Comparison of ENCODE assay signal across 18 cellular contexts in the genomic region with DNA sequence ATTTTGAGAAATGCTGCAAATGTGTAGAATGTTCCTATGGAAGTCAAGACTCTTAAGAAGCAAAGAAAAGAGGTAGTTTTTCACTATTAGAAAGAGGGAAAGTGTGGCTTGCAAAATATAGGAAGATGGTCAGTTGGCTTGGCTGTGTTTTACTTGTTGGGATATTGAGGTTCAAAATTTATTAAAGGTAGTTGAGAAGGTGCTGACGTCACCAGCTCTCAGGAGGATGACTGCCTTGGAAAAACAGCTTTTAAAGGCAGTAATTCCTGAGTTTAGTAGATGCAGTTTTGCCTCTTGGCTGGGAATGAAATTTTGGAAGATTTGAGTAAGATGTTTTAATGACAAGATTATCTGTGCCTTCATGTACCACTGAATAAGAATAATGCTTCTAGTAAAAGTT. TPM values are rescaled to one million over a fixed set of nuclear protein-coding genes. Genes with fewer than 3 reads are reported as not detected.
DNase-seq lines count a peak whose midpoint lies in the region; ATAC-seq and TF ChIP-seq lines count a peak whose summit lies in the region.
"Had no signal": no experiment of that assay in that cellular context is flagged by ENCODE, and none has a peak within 500 bp of the region (broad histone marks: within the 10 kb centered on the region; RNA-seq: fewer than 3 reads in every experiment).

No MANE protein-coding gene starts in this region.

- TF ChIP-seq CTCF in HL-60 (IDR thresholded peaks at IDR 0.05; ENCODE audit: insufficient read depth, low read length), result no peak
- no peak for TF ChIP-seq CTCF in endothelial cell (IDR thresholded peaks at IDR 0.05; ENCODE audit: unreplicated experiment)
- no peak for TF ChIP-seq CTCF in neutrophil (IDR thresholded peaks at IDR 0.05)

- H3K27ac Mint-ChIP-seq in activated CD8-positive, alpha-beta memory T cell treated with anti-CD3 and anti-CD28 coated beads, Interleukin-2, amount 10 ng/mL, durations not matched to agents 7 days and 5 days, result peak overlapping the region; percentile 83
- peak overlapping the region; percentile 72 for H3K27ac Mint-ChIP-seq in endothelial cell (ENCODE audit: unreplicated experiment)
- no peak overlapping the region for H3K27ac Mint-ChIP-seq in activated CD4-positive, alpha-beta memory T cell treated with anti-CD3 and anti-CD28 coated beads, Interleukin-2, amount 10 ng/mL, durations not matched to agents 7 days and 5 days
- H3K27ac Mint-ChIP-seq: CD4-positive, alpha-beta T cell; H9; HFFc6 had no signal

- no peaks in the 10 kb centered on the region for H3K9me3 Mint-ChIP-seq in activated CD8-positive, alpha-beta memory T cell treated with anti-CD3 and anti-CD28 coated beads, Interleukin-2, amount 10 ng/mL, durations not matched to agents 7 days and 5 days (ENCODE audit: low read depth)
- H3K9me3 Mint-ChIP-seq in endothelial cell (ENCODE audit: unreplicated experiment), result no peaks in the 10 kb centered on the region
- H3K9me3 Mint-ChIP-seq in activated CD4-positive, alpha-beta memory T cell treated with anti-CD3 and anti-CD28 coated beads, Interleukin-2, amount 10 ng/mL, durations not matched to agents 7 days and 5 days, result peaks cover 3% of the 10 kb centered on the region
- H3K9me3 Mint-ChIP-seq: CD4-positive, alpha-beta T cell; H9; HFFc6 had no signal

- H3K27ac ChIP-seq in HL-60 (replicated peaks) (peak overlapping the region; percentile 64), neutrophil (peak overlapping the region; percentile 57)

- H3K27me3 ChIP-seq in HL-60 (ENCODE audit: insufficient read depth, poor library complexity, severe bottlenecking) (no peaks in the 10 kb centered on the region), neutrophil (no peaks in the 10 kb centered on the region)

- POLR2A ChIA-PET in activated CD4-positive, alpha-beta memory T cell treated with anti-CD3 and anti-CD28 coated beads, Interleukin-2, amount 10 ng/mL, durations not matched to agents 7 days and 5 days (lab: Charles Lee), result no interaction called here

- no peaks in the 10 kb centered on the region for H3K9me3 ChIP-seq in neutrophil

- peaks cover 7% of the 10 kb centered on the region for H3K36me3 Mint-ChIP-seq in activated CD8-positive, alpha-beta memory T cell treated with anti-CD3 and anti-CD28 coated beads, Interleukin-2, amount 10 ng/mL, durations not matched to agents 7 days and 5 days
- H3K36me3 Mint-ChIP-seq in endothelial cell (ENCODE audit: low read depth, unreplicated experiment), result no peaks in the 10 kb centered on the region
- H3K36me3 Mint-ChIP-seq in activated CD4-positive, alpha-beta memory T cell treated with anti-CD3 and anti-CD28 coated beads, Interleukin-2, amount 10 ng/mL, durations not matched to agents 7 days and 5 days (ENCODE audit: low read depth), result peaks cover 5% of the 10 kb centered on the region

- no peak overlapping the region for H3K4me3 Mint-ChIP-seq in activated CD8-positive, alpha-beta memory T cell treated with anti-CD3 and anti-CD28 coated beads, Interleukin-2, amount 10 ng/mL, durations not matched to agents 7 days and 5 days
- H3K4me3 Mint-ChIP-seq in endothelial cell (ENCODE audit: unreplicated experiment), result no peak overlapping the region
- H3K4me3 Mint-ChIP-seq in activated CD4-positive, alpha-beta memory T cell treated with anti-CD3 and anti-CD28 coated beads, Interleukin-2, amount 10 ng/mL, durations not matched to agents 7 days and 5 days, result no peak overlapping the region
- H3K4me3 Mint-ChIP-seq: CD4-positive, alpha-beta T cell; H9; HFFc6 had no signal

- H3K4me1 ChIP-seq in neutrophil (ENCODE audit: control insufficient read depth in 1 of 2, insufficient read depth in 1 of 2, low read depth in 1 of 2, low read length in 1 of 2), result peaks cover 13 to 18% of the 10 kb centered on the region in 2 experiments

- CTCF ChIA-PET in activated CD8-positive, alpha-beta memory T cell treated with anti-CD3 and anti-CD28 coated beads, Interleukin-2, amount 10 ng/mL, durations not matched to agents 7 days and 5 days (lab: Charles Lee), result interaction anchor here (1.3 to 3.6 kb wide), 2 partner anchors 13 to 26 kb away, joined by 4 to 20 read pairs; no protein-coding TSS in a partner anchor
- CTCF ChIA-PET in activated CD4-positive, alpha-beta memory T cell treated with anti-CD3 and anti-CD28 coated beads, Interleukin-2, amount 10 ng/mL, durations not matched to agents 7 days and 5 days (lab: Charles Lee), result interaction anchor here (1.0 to 1.3 kb wide), 2 partner anchors 26 to 38 kb away, joined by 3 to 5 read pairs; no protein-coding TSS in a partner anchor

- no peak for ATAC-seq in activated CD8-positive, alpha-beta memory T cell treated with anti-CD3 and anti-CD28 coated beads, Interleukin-2, amount 10 ng/mL, durations not matched to agents 7 days and 5 days
- ATAC-seq: GM12878 had no signal

- peaks cover 26% of the 10 kb centered on the region for H3K4me1 Mint-ChIP-seq in activated CD8-positive, alpha-beta memory T cell treated with anti-CD3 and anti-CD28 coated beads, Interleukin-2, amount 10 ng/mL, durations not matched to agents 7 days and 5 days
- H3K4me1 Mint-ChIP-seq in endothelial cell (ENCODE audit: unreplicated experiment), result peaks cover 30% of the 10 kb centered on the region
- peaks cover 27% of the 10 kb centered on the region for H3K4me1 Mint-ChIP-seq in activated CD4-positive, alpha-beta memory T cell treated with anti-CD3 and anti-CD28 coated beads, Interleukin-2, amount 10 ng/mL, durations not matched to agents 7 days and 5 days
- H3K4me1 Mint-ChIP-seq: H9 had no signal

- no peaks in the 10 kb centered on the region for H3K36me3 ChIP-seq in neutrophil

- DNase-seq in activated CD8-positive, alpha-beta memory T cell treated with anti-CD3 and anti-CD28 coated beads, Interleukin-2, amount 10 ng/mL, durations not matched to agents 7 days and 5 days, result no peak
- no peak for DNase-seq in activated CD8-positive, alpha-beta memory T cell treated with anti-CD3 and anti-CD28 coated beads, Interleukin-2, amount 50 U/mL, for 4 hours
- DNase-seq in HL-60 (ENCODE audit: low read depth in 1 of 2, low spot score in 1 of 2) (no peak), endothelial cell (ENCODE audit: low spot score) (no peak), amygdala (lab: John Stamatoyannopoulos, UW) (no peak), NCI-H2196 (lab: John Stamatoyannopoulos, UW; ENCODE audit: unreplicated experiment) (no peak)
- no peak for DNase-seq in activated CD4-positive, alpha-beta memory T cell treated with anti-CD3 and anti-CD28 coated beads, Interleukin-2, amount 10 ng/mL, durations not matched to agents 7 days and 5 days
- DNase-seq: 8988T, C1 segment of cervical spinal cord, Calu3, DMS 273 treated with DMSO at 0.1 percent for 48 hours, GOT3, H9, HFFc6 had no signal

- H3K27me3 Mint-ChIP-seq in activated CD8-positive, alpha-beta memory T cell treated with anti-CD3 and anti-CD28 coated beads, Interleukin-2, amount 10 ng/mL, durations not matched to agents 7 days and 5 days, result peaks cover 14% of the 10 kb centered on the region
- H3K27me3 Mint-ChIP-seq in endothelial cell (ENCODE audit: unreplicated experiment), result no peaks in the 10 kb centered on the region
- H3K27me3 Mint-ChIP-seq in activated CD4-positive, alpha-beta memory T cell treated with anti-CD3 and anti-CD28 coated beads, Interleukin-2, amount 10 ng/mL, durations not matched to agents 7 days and 5 days, result peaks cover 5% of the 10 kb centered on the region
- H3K27me3 Mint-ChIP-seq: CD4-positive, alpha-beta T cell had no signal

- H3K4me3 ChIP-seq in HL-60 (replicated peaks; ENCODE audit: insufficient read depth, low read length) (no peak overlapping the region), neutrophil (ENCODE audit: low read depth in 1 of 2, low read length in 1 of 2) (no peak overlapping the region)
- H3K4me3 ChIP-seq: GM12878 had no signal

RNA-seq across cellular contexts. Expression of a gene that starts 0.3 kb away (rescaled TPM):
- not detected for total RNA-seq in activated CD8-positive, alpha-beta memory T cell treated with anti-CD3 and anti-CD28 coated beads, Interleukin-2, amount 10 ng/mL, durations not matched to agents 7 days and 5 days
- not detected for total RNA-seq in endothelial cell (ENCODE audit: unreplicated experiment)
- total RNA-seq in activated CD4-positive, alpha-beta memory T cell treated with anti-CD3 and anti-CD28 coated beads, Interleukin-2, amount 10 ng/mL, durations not matched to agents 7 days and 5 days, result not detected
- total RNA-seq: Calu3; CD4-positive, alpha-beta T cell; Daoy; GM12878; H9; HFFc6 had no signal

RNA-seq across cellular contexts. Expression of a gene that starts 8.3 kb away (rescaled TPM):
- not detected for total RNA-seq in activated CD8-positive, alpha-beta memory T cell treated with anti-CD3 and anti-CD28 coated beads, Interleukin-2, amount 10 ng/mL, durations not matched to agents 7 days and 5 days
- not detected for total RNA-seq in endothelial cell (ENCODE audit: unreplicated experiment)
- not detected for total RNA-seq in activated CD4-positive, alpha-beta memory T cell treated with anti-CD3 and anti-CD28 coated beads, Interleukin-2, amount 10 ng/mL, durations not matched to agents 7 days and 5 days
- total RNA-seq: Calu3; CD4-positive, alpha-beta T cell; Daoy; GM12878; H9; HFFc6 had no signal

RNA-seq across cellular contexts. Expression of a gene that starts 38.6 kb away (rescaled TPM):
- not detected for total RNA-seq in activated CD8-positive, alpha-beta memory T cell treated with anti-CD3 and anti-CD28 coated beads, Interleukin-2, amount 10 ng/mL, durations not matched to agents 7 days and 5 days
- total RNA-seq in endothelial cell (ENCODE audit: unreplicated experiment), result not detected
- not detected for total RNA-seq in activated CD4-positive, alpha-beta memory T cell treated with anti-CD3 and anti-CD28 coated beads, Interleukin-2, amount 10 ng/mL, durations not matched to agents 7 days and 5 days
- total RNA-seq: Calu3; CD4-positive, alpha-beta T cell; Daoy; GM12878; H9; HFFc6 had no signal

RNA-seq across cellular contexts. Expression of a gene that starts 54.9 kb away (rescaled TPM):
- total RNA-seq in activated CD8-positive, alpha-beta memory T cell treated with anti-CD3 and anti-CD28 coated beads, Interleukin-2, amount 10 ng/mL, durations not matched to agents 7 days and 5 days, result not detected
- not detected for total RNA-seq in endothelial cell (ENCODE audit: unreplicated experiment)
- total RNA-seq in activated CD4-positive, alpha-beta memory T cell treated with anti-CD3 and anti-CD28 coated beads, Interleukin-2, amount 10 ng/mL, durations not matched to agents 7 days and 5 days, result not detected
- total RNA-seq: Calu3; CD4-positive, alpha-beta T cell; Daoy; GM12878; H9; HFFc6 had no signal
